In the genomic region with DNA sequence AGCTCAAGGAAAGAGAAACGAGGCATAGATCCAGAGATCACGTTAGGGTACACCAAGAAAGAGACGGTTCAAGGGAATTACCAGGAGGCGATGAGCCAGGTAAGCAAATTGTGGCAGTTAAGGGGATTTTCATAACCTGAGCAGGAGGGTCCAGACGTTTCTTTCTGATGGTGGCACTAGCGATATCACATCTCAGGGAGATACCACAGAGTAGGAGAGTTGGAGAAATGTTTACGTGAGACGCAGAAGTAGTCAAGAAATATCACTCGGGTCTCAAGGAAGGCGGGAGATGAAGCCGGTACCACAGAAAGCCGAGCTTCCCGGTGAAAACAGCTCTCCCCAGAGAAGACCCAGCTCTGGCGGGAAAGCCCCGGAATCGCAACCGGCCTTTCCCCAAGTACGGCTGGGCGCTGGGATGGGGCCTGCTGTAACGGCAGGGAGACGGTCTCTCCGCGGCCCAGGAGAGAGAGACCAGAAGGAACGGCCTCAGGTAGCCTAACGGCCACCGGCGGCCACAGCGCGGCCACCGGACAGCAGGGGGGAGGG, we compare ENCODE assay signal across 8 cellular contexts. TPM values are rescaled to one million over a fixed set of nuclear protein-coding genes. Genes with fewer than 3 reads are reported as not detected.
DNase-seq lines count a peak whose midpoint lies in the region; ATAC-seq and TF ChIP-seq lines count a peak whose summit lies in the region.

No MANE protein-coding gene starts in this region.

- H3K27me3 Mint-ChIP-seq in dendritic cell treated with granulocyte-macrophage colony-stimulating factor and Interleukin-4, amounts not matched to agents 40 ng/mL and 50 ng/mL, for 4 days: peaks cover 14% of the 10 kb centered on the region

- peaks cover 61% of the 10 kb centered on the region for H3K79me2 ChIP-seq in DND-41 (ENCODE audit: insufficient read depth, low read length)

- H3K9me3 ChIP-seq in DND-41 (ENCODE audit: insufficient read depth, low read length, severe bottlenecking) (no peaks in the 10 kb centered on the region), mucosa of rectum (ENCODE audit: control insufficient read depth in 2 of 2, low read length in 2 of 2) (no peaks in the 10 kb centered on the region)

- peaks cover 38% of the 10 kb centered on the region for H3K4me1 ChIP-seq in DND-41 (ENCODE audit: insufficient read depth, low read length)
- H3K4me1 ChIP-seq in mucosa of rectum (ENCODE audit: control insufficient read depth in 2 of 2, insufficient read depth in 2 of 2, low read length in 2 of 2): peaks cover 9 to 16% of the 10 kb centered on the region in 2 donors

- DNase-seq in DND-41 (peak; percentile 44), HuH-7.5 (ENCODE audit: low spot score) (peak; percentile 15), middle frontal gyrus (ENCODE audit: extremely low spot score, low spot score) (no peak)
- peak; percentile 54 for DNase-seq in activated CD4-positive, alpha-beta T cell treated with anti-CD3 and anti-CD28 coated beads for 48 hours

- H3K4me2 ChIP-seq in DND-41 (ENCODE audit: insufficient read depth, low read length): peak overlapping the region; percentile 86

- H3K36me3 ChIP-seq in DND-41 (ENCODE audit: insufficient read depth, low read length) (no peaks in the 10 kb centered on the region; the same call in 1 of the 2 replicates), mucosa of rectum (ENCODE audit: control insufficient read depth in 2 of 2, insufficient read depth in 2 of 2, low read length in 2 of 2) (no peaks in the 10 kb centered on the region)

- intact Hi-C loops in dendritic cell treated with granulocyte-macrophage colony-stimulating factor and Interleukin-4, amounts not matched to agents 40 ng/mL and 50 ng/mL, for 4 days (cut with micrococcal nuclease): loop anchor here (10.0 kb wide), 1 partner anchor 609 kb away; the partner anchor contains the start of gene CCNT1

- H2AFZ ChIP-seq in DND-41 (ENCODE audit: low read depth, low read length): peak overlapping the region; percentile 96

- H3K9ac ChIP-seq in DND-41 (ENCODE audit: low read depth, low read length) (peak overlapping the region; percentile 84), mucosa of rectum (ENCODE audit: low read depth in 1 of 2, low read length in 2 of 2) (peak overlapping the region; percentile 54 to 80)

- no peak for TF ChIP-seq CTCF in DND-41 (IDR thresholded peaks at IDR 0.05; ENCODE audit: borderline replicate concordance, extremely low read depth, low read length, poor library complexity, severe bottlenecking)

- H3K4me1 Mint-ChIP-seq in dendritic cell treated with granulocyte-macrophage colony-stimulating factor and Interleukin-4, amounts not matched to agents 40 ng/mL and 50 ng/mL, for 4 days (ENCODE audit: low read depth): peaks cover 25% of the 10 kb centered on the region

- H3K27ac ChIP-seq in DND-41 (ENCODE audit: low read length) (peak overlapping the region; percentile 94), mucosa of rectum (ENCODE audit: low read depth in 2 of 2, low read length in 2 of 2) (peak overlapping the region; percentile 90 to 93), temporal lobe (ENCODE audit: low read depth, low read length) (peak overlapping the region; percentile 85)

- 0 out of 2 replicates have a peak, but pooled peaks cover 3% of the 10 kb centered on the region for H4K20me1 ChIP-seq in DND-41 (ENCODE audit: insufficient read depth, low read length)

- H3K4me3 Mint-ChIP-seq in dendritic cell treated with granulocyte-macrophage colony-stimulating factor and Interleukin-4, amounts not matched to agents 40 ng/mL and 50 ng/mL, for 4 days: peak overlapping the region; percentile 89

- H3K4me3 ChIP-seq in DND-41 (ENCODE audit: low read depth in 1 of 2, low read length in 2 of 2): peak overlapping the region; percentile 78 to 90
- H3K4me3 ChIP-seq in mucosa of rectum (ENCODE audit: low read length in 2 of 2): peak overlapping the region; percentile 96 to 97

- H3K36me3 Mint-ChIP-seq in dendritic cell treated with granulocyte-macrophage colony-stimulating factor and Interleukin-4, amounts not matched to agents 40 ng/mL and 50 ng/mL, for 4 days (ENCODE audit: low read depth): peaks cover 13% of the 10 kb centered on the region

- no peaks in the 10 kb centered on the region for H3K27me3 ChIP-seq in DND-41 (ENCODE audit: insufficient read depth, low read length, poor library complexity)
- no peaks in the 10 kb centered on the region for H3K27me3 ChIP-seq in mucosa of rectum (ENCODE audit: control insufficient read depth in 2 of 2, insufficient read depth in 2 of 2, low read length in 2 of 2)

- H3K9me3 Mint-ChIP-seq in dendritic cell treated with granulocyte-macrophage colony-stimulating factor and Interleukin-4, amounts not matched to agents 40 ng/mL and 50 ng/mL, for 4 days: no peaks in the 10 kb centered on the region

- peak overlapping the region; percentile 98 for H3K27ac Mint-ChIP-seq in dendritic cell treated with granulocyte-macrophage colony-stimulating factor and Interleukin-4, amounts not matched to agents 40 ng/mL and 50 ng/mL, for 4 days

- ATAC-seq in DND-41 (ENCODE audit: insufficient read depth, low read depth): peak; percentile 46
- peak; percentile 33 for ATAC-seq in GM21576 (IDR thresholded peaks at IDR 0.05; ENCODE audit: unreplicated experiment)

RNA-seq across cellular contexts. Expression of gene SENP1, which starts 0.5 kb away (rescaled TPM):
- total RNA-seq in temporal lobe: 25.1 TPM

RNA-seq across cellular contexts. Expression of gene PFKM, which starts 13.8 kb away (rescaled TPM):
- 79.4 TPM for total RNA-seq in temporal lobe

RNA-seq across cellular contexts. Expression of gene ASB8, which starts 51.9 kb away (rescaled TPM):
- 25.6 TPM for total RNA-seq in temporal lobe
